In the genomic region with DNA sequence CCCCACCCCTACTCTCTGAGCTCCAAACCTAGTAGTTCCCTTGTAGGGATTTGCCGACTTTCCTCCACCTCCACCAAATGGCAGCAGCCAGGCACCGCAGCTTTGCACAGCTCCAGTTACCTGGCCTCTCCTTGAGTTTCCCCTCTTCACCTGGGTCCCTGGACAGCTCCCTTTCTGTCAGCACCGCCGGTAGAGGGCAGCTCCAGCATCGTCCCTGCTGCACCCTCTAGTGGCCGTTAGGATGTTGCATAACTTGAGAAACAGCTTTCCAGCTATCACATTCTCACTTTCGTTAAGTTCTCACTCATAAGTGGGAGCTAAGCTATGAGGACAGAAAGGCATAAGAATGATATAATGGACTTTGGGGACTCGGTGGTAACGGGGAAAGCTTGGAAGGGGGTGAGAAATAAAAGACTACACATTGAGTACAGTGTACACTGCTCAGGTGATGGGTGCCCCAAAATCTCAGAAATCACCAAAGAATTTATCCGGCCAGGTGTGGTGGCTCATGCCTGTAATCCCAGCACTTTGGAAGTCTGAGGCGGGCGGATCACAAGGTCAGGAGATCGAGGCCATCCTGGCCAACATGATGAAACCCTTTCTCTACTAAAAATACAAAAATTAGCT, we compare ENCODE assay signal across 9 cellular contexts.
A peak's percentile ranks its signal among the peaks of the same experiment; 100 is the strongest.
DNase-seq lines count a peak whose midpoint lies in the region; ATAC-seq and TF ChIP-seq lines count a peak whose summit lies in the region.
"Had no signal": no experiment of that assay in that cellular context is flagged by ENCODE, and none has a peak within 500 bp of the region (broad histone marks: within the 10 kb centered on the region; RNA-seq: fewer than 3 reads in every experiment).

No MANE protein-coding gene starts in this region.

- no peaks in the 10 kb centered on the region for H3K36me3 Mint-ChIP-seq in activated CD4-positive, alpha-beta memory T cell treated with anti-CD3 and anti-CD28 coated beads, Interleukin-2, amount 10 ng/mL, durations not matched to agents 7 days and 5 days (ENCODE audit: low read depth)
- H3K36me3 Mint-ChIP-seq in endothelial cell (ENCODE audit: low read depth, unreplicated experiment): no peaks in the 10 kb centered on the region

- H3K9me3 Mint-ChIP-seq in activated CD4-positive, alpha-beta memory T cell treated with anti-CD3 and anti-CD28 coated beads, Interleukin-2, amount 10 ng/mL, durations not matched to agents 7 days and 5 days: no peaks in the 10 kb centered on the region
- H3K9me3 Mint-ChIP-seq in endothelial cell (ENCODE audit: unreplicated experiment): no peaks in the 10 kb centered on the region
- H3K9me3 Mint-ChIP-seq: dendritic cell treated with granulocyte-macrophage colony-stimulating factor and Interleukin-4, amounts not matched to agents 40 ng/mL and 50 ng/mL, for 4 days had no signal

- intact Hi-C loops in mucosa of descending colon (cut with DNase I, micrococcal nuclease): no loop called here

- H3K4me1 ChIP-seq in mucosa of descending colon (ENCODE audit: low read depth): no peaks in the 10 kb centered on the region

- POLR2A ChIA-PET in activated CD4-positive, alpha-beta memory T cell treated with anti-CD3 and anti-CD28 coated beads, Interleukin-2, amount 10 ng/mL, durations not matched to agents 7 days and 5 days (lab: Charles Lee): no interaction called here

- in situ Hi-C loops in Caki2 (cut with HindIII; ENCODE audit: low pct_unique_long_range_greater_than_20kb, low sequenced_read_pairs): no loop called here

- H3K4me1 Mint-ChIP-seq in activated CD4-positive, alpha-beta memory T cell treated with anti-CD3 and anti-CD28 coated beads, Interleukin-2, amount 10 ng/mL, durations not matched to agents 7 days and 5 days: no peaks in the 10 kb centered on the region
- no peaks in the 10 kb centered on the region for H3K4me1 Mint-ChIP-seq in endothelial cell (ENCODE audit: unreplicated experiment)

- no peaks in the 10 kb centered on the region for H3K36me3 ChIP-seq in mucosa of descending colon (ENCODE audit: low read depth)

- peaks cover 6% of the 10 kb centered on the region for H3K27me3 Mint-ChIP-seq in activated CD4-positive, alpha-beta memory T cell treated with anti-CD3 and anti-CD28 coated beads, Interleukin-2, amount 10 ng/mL, durations not matched to agents 7 days and 5 days
- H3K27me3 Mint-ChIP-seq in endothelial cell (ENCODE audit: unreplicated experiment): no peaks in the 10 kb centered on the region

- ATAC-seq in HG03575 (IDR thresholded peaks at IDR 0.05; ENCODE audit: extremely low read depth, insufficient number of reproducible peaks, low FRiP score, unreplicated experiment) (peak; percentile 86), mucosa of descending colon (peak; percentile 100)

- no peak overlapping the region for H3K4me3 ChIP-seq in mucosa of descending colon

- H3K4me3 Mint-ChIP-seq in activated CD4-positive, alpha-beta memory T cell treated with anti-CD3 and anti-CD28 coated beads, Interleukin-2, amount 10 ng/mL, durations not matched to agents 7 days and 5 days: no peak overlapping the region
- H3K4me3 Mint-ChIP-seq in endothelial cell (ENCODE audit: unreplicated experiment): no peak overlapping the region
- H3K4me3 Mint-ChIP-seq: dendritic cell treated with granulocyte-macrophage colony-stimulating factor and Interleukin-4, amounts not matched to agents 40 ng/mL and 50 ng/mL, for 4 days had no signal

- TF ChIP-seq CTCF in GM20000 (IDR thresholded peaks at IDR 0.05; ENCODE audit: extremely low read depth, missing control alignments): peak; percentile 95
- peak; percentile 85 for TF ChIP-seq CTCF in endothelial cell (IDR thresholded peaks at IDR 0.05; ENCODE audit: unreplicated experiment)
- TF ChIP-seq CTCF in mucosa of descending colon (IDR thresholded peaks at IDR 0.05): peak; percentile 89

- CTCF ChIA-PET in activated CD4-positive, alpha-beta memory T cell treated with anti-CD3 and anti-CD28 coated beads, Interleukin-2, amount 10 ng/mL, durations not matched to agents 7 days and 5 days (lab: Charles Lee): interaction anchor here (0.7 to 3.4 kb wide), 34 partner anchors 9 to 362 kb away, joined by 3 to 17 read pairs (median 4); partner anchors contain the start of gene SUGT1

- H3K9me3 ChIP-seq in mucosa of descending colon: no peaks in the 10 kb centered on the region

- no peak overlapping the region for H3K27ac Mint-ChIP-seq in activated CD4-positive, alpha-beta memory T cell treated with anti-CD3 and anti-CD28 coated beads, Interleukin-2, amount 10 ng/mL, durations not matched to agents 7 days and 5 days
- H3K27ac Mint-ChIP-seq in endothelial cell (ENCODE audit: unreplicated experiment): no peak overlapping the region
- H3K27ac Mint-ChIP-seq: dendritic cell treated with granulocyte-macrophage colony-stimulating factor and Interleukin-4, amounts not matched to agents 40 ng/mL and 50 ng/mL, for 4 days had no signal

- DNase-seq in Caki2 (ENCODE audit: low read depth) (peak; percentile 49), GM20000 (ENCODE audit: low spot score) (peak; percentile 78), NCI-H748 treated with DMSO at 0.1 percent for 48 hours (lab: John Stamatoyannopoulos, UW) (peak; percentile 84), endothelial cell (ENCODE audit: low spot score) (peak; percentile 71), mucosa of descending colon (peak; percentile 71 to 89 (median 82))
- peak; percentile 65 for DNase-seq in activated CD4-positive, alpha-beta memory T cell treated with anti-CD3 and anti-CD28 coated beads, Interleukin-2, amount 10 ng/mL, durations not matched to agents 7 days and 5 days
- DNase-seq in stimulated activated CD8-positive, alpha-beta memory T cell treated with anti-CD3 and anti-CD28 coated beads, Interleukin-7, amount 100 ng/mL, for 1 hour (ENCODE audit: low read depth in 2 of 2): peak; percentile 16 to 21

Comparison
In these comparisons a context has a peak if more than half of its experiments do, and no peak if none do; other contexts are left out.
1. DNase-seq: peak in every context shown above with its lines; median percentile 84 in NCI-H748 treated with DMSO at 0.1 percent for 48 hours; 82 in mucosa of descending colon; 78 in GM20000; 71 in endothelial cell; 65 in activated CD4-positive, alpha-beta memory T cell treated with anti-CD3 and anti-CD28 coated beads, Interleukin-2, amount 10 ng/mL, durations not matched to agents 7 days and 5 days; 49 in Caki2; 18 in stimulated activated CD8-positive, alpha-beta memory T cell treated with anti-CD3 and anti-CD28 coated beads, Interleukin-7, amount 100 ng/mL, for 1 hour.